29 cellular contexts compared by ENCODE assay signal in genomic region chr9:130949188-130950038, GRCh38. TPM values are rescaled to one million over a fixed set of nuclear protein-coding genes. Genes with fewer than 3 reads are reported as not detected.
"Had no signal": no experiment of that assay in that cellular context is flagged by ENCODE, and none has a peak within 500 bp of the region (broad histone marks: within the 10 kb centered on the region; RNA-seq: fewer than 3 reads in every experiment).

No MANE protein-coding gene starts in this region.

- H3K27ac ChIP-seq: Peyer's patch, SJSA1 had no signal

- H3K9me3 Mint-ChIP-seq: activated naive CD8-positive, alpha-beta T cell treated with anti-CD3 and anti-CD28 coated beads, Interleukin-2, amount 50 U/mL, for 24 hours had no signal

- H3K27me3 ChIP-seq: Peyer's patch had no signal

- H3K9me3 ChIP-seq: SJSA1 had no signal

- H3K4me1 Mint-ChIP-seq: activated naive CD8-positive, alpha-beta T cell treated with anti-CD3 and anti-CD28 coated beads, Interleukin-2, amount 50 U/mL, for 24 hours; WTC11 had no signal

- H3K4me3 ChIP-seq: Peyer's patch, SJSA1 had no signal

- H3K27ac Mint-ChIP-seq: activated CD8-positive, alpha-beta T cell treated with anti-CD3 and anti-CD28 coated beads, Interleukin-2, amount 10 ng/mL, durations not matched to agents 7 days and 5 days; activated naive CD4-positive, alpha-beta T cell treated with anti-CD3 and anti-CD28 coated beads, Interleukin-2, amount 50 U/mL, for 72 hours; activated naive CD8-positive, alpha-beta T cell treated with anti-CD3 and anti-CD28 coated beads, Interleukin-2, amount 50 U/mL, for 24 hours; brain; T-helper 1 cell treated with Interleukin-12 subunit alpha and Interleukin-12 subunit beta and Interleukin-4 antibody, amounts not matched to agents 30 μg/mL and 1 μg/mL, for 36 hours; WTC11 had no signal

- H3K36me3 ChIP-seq: Peyer's patch, SJSA1 had no signal

- H3K4me3 Mint-ChIP-seq: activated CD8-positive, alpha-beta T cell treated with anti-CD3 and anti-CD28 coated beads, Interleukin-2, amount 10 ng/mL, durations not matched to agents 7 days and 5 days; activated naive CD8-positive, alpha-beta T cell treated with anti-CD3 and anti-CD28 coated beads, Interleukin-2, amount 50 U/mL, for 24 hours; T-helper 1 cell treated with Interleukin-12 subunit alpha and Interleukin-12 subunit beta and Interleukin-4 antibody, amounts not matched to agents 30 μg/mL and 1 μg/mL, for 36 hours; WTC11 had no signal

- H3K36me3 Mint-ChIP-seq: activated naive CD4-positive, alpha-beta T cell treated with anti-CD3 and anti-CD28 coated beads, Interleukin-2, amount 50 U/mL, for 72 hours; brain; WTC11 had no signal

- FAIRE-seq: astrocyte had no signal

- ATAC-seq: activated CD8-positive, alpha-beta T cell treated with anti-CD3 and anti-CD28 coated beads, Interleukin-2, amount 10 ng/mL, durations not matched to agents 7 days and 5 days; activated naive CD4-positive, alpha-beta T cell treated with anti-CD3 and anti-CD28 coated beads, Interleukin-2, amount 50 U/mL, for 72 hours; activated naive CD8-positive, alpha-beta T cell treated with anti-CD3 and anti-CD28 coated beads, Interleukin-2, amount 50 U/mL, for 24 hours; SK-N-SH treated with all-trans-retinoic acid at 6 μM for 48 hours; WTC11 had no signal

- H3K4me1 ChIP-seq: Peyer's patch, SJSA1 had no signal

- DNase-seq: activated CD4-positive, alpha-beta T cell treated with anti-CD3 and anti-CD28 coated beads for 48 hours; activated CD4-positive, alpha-beta T cell treated with anti-CD3 and anti-CD28 coated beads, Interleukin-2, amount 50 U/mL, for 4 hours; activated CD4-positive, CD25-positive, alpha-beta regulatory T cell treated with anti-CD3 and anti-CD28 coated beads, Interleukin-2, amount 50 U/mL, for 72 hours; activated CD8-positive, alpha-beta memory T cell treated with anti-CD3 and anti-CD28 coated beads, Interleukin-2, amount 50 U/mL, for 48 hours; activated CD8-positive, alpha-beta T cell treated with anti-CD3 and anti-CD28 coated beads, Interleukin-2, amount 10 ng/mL, durations not matched to agents 7 days and 5 days; activated naive CD8-positive, alpha-beta T cell treated with anti-CD3 and anti-CD28 coated beads, Interleukin-2, amount 50 U/mL, for 24 hours; activated T-cell treated with anti-CD3 and anti-CD28 coated beads, Interleukin-2, amount 50 U/mL, for 1 hour; amniotic stem cell; cerebellar nuclear complex; KBM-7; NCI-H1092; NCI-H1417 treated with DMSO at 0.1 percent for 48 hours; NCI-H1694; NCI-H2029 treated with DMSO at 0.1 percent for 48 hours; NCI-H345; NCI-H510A; Peyer's patch; SHP77; SW 1271 had no signal

RNA-seq across cellular contexts. Expression of gene FIBCD1, which starts 10.4 kb away (rescaled TPM):
- total RNA-seq: activated CD8-positive, alpha-beta T cell treated with anti-CD3 and anti-CD28 coated beads, Interleukin-2, amount 10 ng/mL, durations not matched to agents 7 days and 5 days; activated naive CD4-positive, alpha-beta T cell treated with anti-CD3 and anti-CD28 coated beads, Interleukin-2, amount 50 U/mL, for 72 hours had no signal

RNA-seq across cellular contexts. Expression of gene QRFP, which starts 52.8 kb away (rescaled TPM):
- total RNA-seq: activated CD8-positive, alpha-beta T cell treated with anti-CD3 and anti-CD28 coated beads, Interleukin-2, amount 10 ng/mL, durations not matched to agents 7 days and 5 days; activated naive CD4-positive, alpha-beta T cell treated with anti-CD3 and anti-CD28 coated beads, Interleukin-2, amount 50 U/mL, for 72 hours; astrocyte; cardiac septum; LHCN-M2; MCF 10A; Peyer's patch; SJSA1; WTC11 had no signal

RNA-seq across cellular contexts. Expression of gene LAMC3, which starts 59.6 kb away (rescaled TPM):
- total RNA-seq: activated CD8-positive, alpha-beta T cell treated with anti-CD3 and anti-CD28 coated beads, Interleukin-2, amount 10 ng/mL, durations not matched to agents 7 days and 5 days; LHCN-M2; MCF 10A; SJSA1 had no signal
